Comparison of ENCODE assay signal across 8 cellular contexts in genomic region chr3:184712579-184713355, GRCh38. TPM values are rescaled to one million over a fixed set of nuclear protein-coding genes. Genes with fewer than 3 reads are reported as not detected.
DNase-seq lines count a peak whose midpoint lies in the region; ATAC-seq and TF ChIP-seq lines count a peak whose summit lies in the region.

No MANE protein-coding gene starts in this region.

- ATAC-seq in HG03342 (IDR thresholded peaks at IDR 0.05; ENCODE audit: unreplicated experiment), result no peak

- H3K27me3 ChIP-seq in Peyer's patch (no peaks in the 10 kb centered on the region), esophagus muscularis mucosa (no peaks in the 10 kb centered on the region), prostate gland (replicated peaks; ENCODE audit: insufficient read depth) (no peaks in the 10 kb centered on the region)

- H3K9me3 ChIP-seq in Peyer's patch, result no peaks in the 10 kb centered on the region
- no peaks in the 10 kb centered on the region for H3K9me3 ChIP-seq in esophagus muscularis mucosa
- no peaks in the 10 kb centered on the region for H3K9me3 ChIP-seq in prostate gland

- TF ChIP-seq EP300 in esophagus muscularis mucosa (IDR thresholded peaks at IDR 0.05), result no peak

- peak overlapping the region in 3 of 4 donors; percentile 90 to 93 (median 91) for H3K27ac ChIP-seq in Peyer's patch
- peak overlapping the region; percentile 92 to 96 (median 94) for H3K27ac ChIP-seq in esophagus muscularis mucosa (replicated peaks in 1 of 4)
- peak overlapping the region; percentile 93 to 96 for H3K27ac ChIP-seq in prostate gland

- WGBS in esophagus muscularis mucosa, result 33% methylated on average over 7 of the region's 7 CpGs
- 30% methylated on average over 7 of the region's 7 CpGs for WGBS in prostate gland

- H3K4me3 ChIP-seq in GM12865 (ENCODE audit: low read depth, low read length) (peak overlapping the region; percentile 77; the same call in 1 of the 2 replicates), Peyer's patch (peak overlapping the region; percentile 82 to 92 (median 86)), esophagus muscularis mucosa (peak overlapping the region; percentile 76 to 95 (median 89)), prostate gland (peak overlapping the region; percentile 81 to 89)

- H3K4me1 ChIP-seq in Peyer's patch (peaks cover 0 to 13% (median 4%) of the 10 kb centered on the region in 4 donors), esophagus muscularis mucosa (peaks cover 42 to 60% (median 52%) of the 10 kb centered on the region in 4 donors), prostate gland (replicated peaks) (no peaks in the 10 kb centered on the region)

- intact Hi-C loops in esophagus muscularis mucosa (cut with DNase I) (no loop called here), prostate gland (cut with DNase I) (loop anchor here (10.0 kb wide), 1 partner anchor 62 kb away; no protein-coding TSS in a partner anchor)

- DNase-seq in GM12865 (ENCODE audit: low read depth) (no peak), Peyer's patch (no peak), esophagus muscularis mucosa (ENCODE audit: extremely low spot score) (no peak), prostate gland (ENCODE audit: low spot score) (no peak), cerebellar cortex (ENCODE audit: low spot score) (no peak)
- DNase-seq in NK-92 treated with Interleukin-12 subunit alpha and Interleukin-12 subunit beta, amount 100 ng/mL, for 24 hours (lab: John Stamatoyannopoulos, UW), result no peak
- no peak for DNase-seq in activated effector memory CD4-positive, alpha-beta T cell treated with anti-CD3 and anti-CD28 coated beads, Interleukin-2, amount 50 U/mL, for 16 hours

- no peaks in the 10 kb centered on the region for H3K36me3 ChIP-seq in Peyer's patch
- H3K36me3 ChIP-seq in esophagus muscularis mucosa, result peaks cover 0 to 6% (median 0%) of the 10 kb centered on the region in 4 donors
- no peaks in the 10 kb centered on the region for H3K36me3 ChIP-seq in prostate gland

- TF ChIP-seq POLR2A in Peyer's patch (IDR thresholded peaks at IDR 0.05) (no peak), esophagus muscularis mucosa (IDR thresholded peaks at IDR 0.05; ENCODE audit: low read depth) (no peak), prostate gland (IDR thresholded peaks at IDR 0.05) (no peak)

- no peak for TF ChIP-seq CTCF in GM12865 (IDR thresholded peaks at IDR 0.05; ENCODE audit: insufficient read depth, low read depth, low read length, missing control alignments)
- TF ChIP-seq CTCF in Peyer's patch (IDR thresholded peaks at IDR 0.05), result no peak
- no peak for TF ChIP-seq CTCF in esophagus muscularis mucosa (IDR thresholded peaks at IDR 0.05)
- no peak for TF ChIP-seq CTCF in prostate gland (IDR thresholded peaks at IDR 0.05)

RNA-seq across cellular contexts. Expression of gene MAGEF1, which starts 0.9 kb away (rescaled TPM):
- total RNA-seq in Peyer's patch (10 to 100 TPM in 3 of 4 donors, 1 to 10 TPM in 1; 5.4 to 12.4 (median 11.7) TPM), esophagus muscularis mucosa (10 to 100 TPM; 23.5 to 50.9 (median 34.1) TPM), prostate gland (10 to 100 TPM; 50.2 to 71.6 TPM)
